In genomic region chr1:81838600-81839218, GRCh38 we compare ENCODE assay signal across 2 cellular contexts.
A peak's percentile ranks its signal among the peaks of the same experiment; 100 is the strongest.
TF ChIP-seq lines count a peak whose summit lies in the region.

No MANE protein-coding gene starts in this region.

TF ChIP-seq in A549, 52 proteins besides CTCF, POLR2A, EP300 and RAD21 (continued from another document):
- TF ChIP-seq USF2 (IDR thresholded peaks at IDR 0.05), result no peak

TF ChIP-seq in HEK293, 187 proteins besides CTCF, POLR2A, EP300 and RAD21 (continued from another document and continues in another):
- TF ChIP-seq ATF2 (tag by site-specific recombination; IDR thresholded peaks at IDR 0.05; ENCODE audit: low read depth) (peak; percentile 84), PRDM6 (tag by site-specific recombination; IDR thresholded peaks at IDR 0.05) (peak; percentile 54), ZSCAN5A (tag by site-specific recombination; IDR thresholded peaks at IDR 0.05) (no peak), ZNF610 (tag by site-specific recombination; IDR thresholded peaks at IDR 0.05; ENCODE audit: borderline replicate concordance) (no peak), ZNF16 (tag by site-specific recombination; IDR thresholded peaks at IDR 0.05; ENCODE audit: low read depth) (no peak), ZNF18 (tag by site-specific recombination; IDR thresholded peaks at IDR 0.05) (no peak), ZBTB44 (tag by site-specific recombination; IDR thresholded peaks at IDR 0.05) (no peak), ZBTB1 (tag by site-specific recombination; IDR thresholded peaks at IDR 0.05) (no peak), ZNF335 (tag by site-specific recombination; conservative IDR thresholded peaks at IDR 0.05) (no peak), ZFP3 (tag by site-specific recombination; IDR thresholded peaks at IDR 0.05; ENCODE audit: low read depth) (no peak), ZNF664 (tag by site-specific recombination; IDR thresholded peaks at IDR 0.05) (peak; percentile 94), IKZF3 (tag by site-specific recombination; IDR thresholded peaks at IDR 0.05) (0 out of 2 replicates have a peak, but pooled peaks have one; percentile 25), ZNF133 (tag by site-specific recombination; IDR thresholded peaks at IDR 0.05) (no peak), ZNF791 (tag by site-specific recombination; IDR thresholded peaks at IDR 0.05) (no peak), ZNF112 (tag by site-specific recombination; IDR thresholded peaks at IDR 0.05) (no peak), GLI4 (tag by site-specific recombination; IDR thresholded peaks at IDR 0.05) (no peak), ZNF830 (tag by site-specific recombination; IDR thresholded peaks at IDR 0.05; ENCODE audit: low read depth) (no peak), ZNF692 (tag by site-specific recombination; IDR thresholded peaks at IDR 0.05) (no peak), HOXA7 (CRISPR knock-in tag; IDR thresholded peaks at IDR 0.05; ENCODE audit: borderline replicate concordance) (no peak), ZNF529 (tag by site-specific recombination; IDR thresholded peaks at IDR 0.05; ENCODE audit: insufficient replicate concordance) (no peak), ZIC2 (tag by site-specific recombination; IDR thresholded peaks at IDR 0.05) (no peak), ZNF670 (tag by site-specific recombination; IDR thresholded peaks at IDR 0.05; ENCODE audit: low read depth) (no peak), AEBP2 (tag by site-specific recombination; IDR thresholded peaks at IDR 0.05; ENCODE audit: borderline replicate concordance) (no peak), ZNF777 (tag by site-specific recombination; IDR thresholded peaks at IDR 0.05; ENCODE audit: borderline replicate concordance) (no peak), PRDM10 (tag by site-specific recombination; IDR thresholded peaks at IDR 0.05) (no peak), ZBTB7A (tag by site-specific recombination; IDR thresholded peaks at IDR 0.05; ENCODE audit: low read depth) (no peak), BCL11A (tag by site-specific recombination; IDR thresholded peaks at IDR 0.05; ENCODE audit: low read depth) (no peak), ZNF629 (tag by site-specific recombination; IDR thresholded peaks at IDR 0.05) (0 out of 2 replicates have a peak, but pooled peaks have one; percentile 43), ZNF416 (tag by site-specific recombination; IDR thresholded peaks at IDR 0.05) (no peak), ZNF624 (tag by site-specific recombination; IDR thresholded peaks at IDR 0.05) (no peak), ZNF391 (tag by site-specific recombination; IDR thresholded peaks at IDR 0.05; ENCODE audit: borderline replicate concordance, low read depth) (no peak), ZNF280C (tag by site-specific recombination; IDR thresholded peaks at IDR 0.05) (no peak), ZNF76 (tag by site-specific recombination; IDR thresholded peaks at IDR 0.05; ENCODE audit: borderline replicate concordance, low read depth) (no peak)
